8 cellular contexts compared by ENCODE assay signal in genomic region chr1:94819584-94819944, GRCh38. TPM values are rescaled to one million over a fixed set of nuclear protein-coding genes. Genes with fewer than 3 reads are reported as not detected.
DNase-seq lines count a peak whose midpoint lies in the region; TF ChIP-seq lines count a peak whose summit lies in the region.

No MANE protein-coding gene starts in this region.

- CTCF ChIA-PET in mammary epithelial cell (lab: Charles Lee; ENCODE audit: low non-redundant PET): interaction anchor here (0.6 kb wide), 1 partner anchor 290 kb away, joined by 3 read pairs; no protein-coding TSS in a partner anchor

- 35% methylated on average over 11 of the region's 13 CpGs for WGBS in mammary epithelial cell (ENCODE audit: low coverage, missing lambda C conversion rate)
- 51% methylated on average over 13 of the region's 13 CpGs for WGBS in liver
- 46% methylated on average over 13 of the region's 13 CpGs for WGBS in suprapubic skin

- TF ChIP-seq CTCF in mammary epithelial cell (conservative IDR thresholded peaks at IDR 0.05 in 1 of 2, IDR thresholded peaks at IDR 0.05 in 1 of 2; ENCODE audit: extremely low read depth in 1 of 2, insufficient read depth in 1 of 2, low read depth in 1 of 2, low read length in 2 of 2) (no peak), liver (IDR thresholded peaks at IDR 0.05; ENCODE audit: low read depth, low read length, missing input control) (no peak), suprapubic skin (IDR thresholded peaks at IDR 0.05) (no peak)

- peak overlapping the region; percentile 100 for H2AFZ ChIP-seq in mammary epithelial cell (ENCODE audit: low read depth, low read length)

- H3K79me2 ChIP-seq in mammary epithelial cell (ENCODE audit: insufficient read depth, low read length): no peaks in the 10 kb centered on the region

- H3K36me3 ChIP-seq in mammary epithelial cell (ENCODE audit: insufficient read depth, low read length): no peaks in the 10 kb centered on the region
- no peaks in the 10 kb centered on the region for H3K36me3 ChIP-seq in liver (ENCODE audit: control insufficient read depth in 4 of 4, insufficient read depth in 3 of 4, low read depth in 1 of 4, low read length in 3 of 4)
- H3K36me3 ChIP-seq in suprapubic skin: no peaks in the 10 kb centered on the region

- no peaks in the 10 kb centered on the region for H4K20me1 ChIP-seq in mammary epithelial cell (ENCODE audit: insufficient read depth, low read length)

- no TSS peak for BruUV-seq in mammary epithelial cell (replicated peaks; lab: Mats Ljungman, UMichigan)

- H3K4me2 ChIP-seq in mammary epithelial cell (ENCODE audit: insufficient read depth, low read depth, low read length): peak overlapping the region; percentile 100

- intact Hi-C loops in mammary epithelial cell (cut with micrococcal nuclease): no loop called here

- TF ChIP-seq POLR2A in suprapubic skin (IDR thresholded peaks at IDR 0.05): no peak

- TF ChIP-seq RAD21 in liver (IDR thresholded peaks at IDR 0.05): no peak

- no peak for TF ChIP-seq EP300 in suprapubic skin (IDR thresholded peaks at IDR 0.05)

- H3K9ac ChIP-seq in mammary epithelial cell (ENCODE audit: insufficient read depth, low read length) (peak overlapping the region; percentile 53), liver (ENCODE audit: low read depth in 1 of 2, low read length in 2 of 2) (peak overlapping the region; percentile 15 to 87)

- H3K4me1 ChIP-seq in mammary epithelial cell (ENCODE audit: insufficient read depth, low read length) (peaks cover 22% of the 10 kb centered on the region), liver (ENCODE audit: control insufficient read depth in 4 of 4, insufficient read depth in 4 of 4, low read length in 3 of 4) (peaks cover 0 to 22% (median 5%) of the 10 kb centered on the region in 4 donors), suprapubic skin (peaks cover 27% of the 10 kb centered on the region)

- dilution Hi-C loops in mammary epithelial cell (cut with HindIII; ENCODE audit: low sequenced_read_pairs): no loop called here

- in situ Hi-C loops in mammary epithelial cell (cut with MboI; ENCODE audit: low sequenced_read_pairs in 2 of 2): loop anchor here in 1 of 2 donors (25.0 kb wide), 1 partner anchor 782 kb away; no protein-coding TSS in a partner anchor

- DNase-seq in NCI-H345 (lab: John Stamatoyannopoulos, UW) (peak; percentile 34), NCI-H345 treated with DMSO at 0.1 percent for 48 hours (lab: John Stamatoyannopoulos, UW; ENCODE audit: unreplicated experiment) (no peak), mammary epithelial cell (no peak), suprapubic skin (ENCODE audit: low spot score in 2 of 2) (no peak), NCI-H1048 (lab: John Stamatoyannopoulos, UW) (no peak), amygdala (lab: John Stamatoyannopoulos, UW) (no peak)
- no peak for DNase-seq in stimulated activated CD4-positive, alpha-beta T cell treated with anti-CD3 and anti-CD28 coated beads, Interleukin-4, amount 100 ng/mL, for 4 hours

- H3K9me3 ChIP-seq in mammary epithelial cell (replicated peaks; ENCODE audit: insufficient read depth, low read length): no peaks in the 10 kb centered on the region
- no peaks in the 10 kb centered on the region for H3K9me3 ChIP-seq in liver (ENCODE audit: control insufficient read depth in 4 of 4, low read length in 3 of 4)
- no peaks in the 10 kb centered on the region for H3K9me3 ChIP-seq in suprapubic skin

- H3K4me3 ChIP-seq in mammary epithelial cell (replicated peaks in 1 of 3; ENCODE audit: insufficient read depth in 1 of 3, low read depth in 2 of 3, low read length in 3 of 3) (peak overlapping the region; percentile 87 to 95 (median 92)), liver (ENCODE audit: low read depth in 1 of 3, low read length in 3 of 3) (peak overlapping the region; percentile 78 to 86 (median 86)), suprapubic skin (peak overlapping the region; percentile 81)

- H3K27ac ChIP-seq in mammary epithelial cell (ENCODE audit: insufficient read depth, low read depth, low read length) (peak overlapping the region; percentile 39), liver (ENCODE audit: low read depth in 1 of 2, low read length in 2 of 2) (peak overlapping the region in 1 of 2 donors; percentile 13), suprapubic skin (no peak overlapping the region)

- H3K27me3 ChIP-seq in mammary epithelial cell (ENCODE audit: insufficient read depth, low read length) (no peaks in the 10 kb centered on the region), liver (ENCODE audit: control insufficient read depth in 4 of 4, insufficient read depth in 4 of 4, low read length in 3 of 4) (no peaks in the 10 kb centered on the region), suprapubic skin (no peaks in the 10 kb centered on the region)

TF ChIP-seq in liver, 16 proteins besides CTCF, POLR2A, EP300 and RAD21:
- TF ChIP-seq HNF4G (IDR thresholded peaks at IDR 0.05) (no peak), YY1 (IDR thresholded peaks at IDR 0.05) (no peak), REST (IDR thresholded peaks at IDR 0.05) (no peak), RXRA (IDR thresholded peaks at IDR 0.05) (no peak), FOXA1 (IDR thresholded peaks at IDR 0.05) (no peak), ZBTB33 (IDR thresholded peaks at IDR 0.05) (no peak), SP1 (IDR thresholded peaks at IDR 0.05) (no peak), MAX (IDR thresholded peaks at IDR 0.05) (no peak), FOXA2 (IDR thresholded peaks at IDR 0.05) (no peak), NR2F2 (IDR thresholded peaks at IDR 0.05) (no peak), JUND (IDR thresholded peaks at IDR 0.05) (no peak), GABPA (IDR thresholded peaks at IDR 0.05 in 1 of 2, conservative IDR thresholded peaks at IDR 0.05 in 1 of 2) (no peak), HNF4A (conservative IDR thresholded peaks at IDR 0.05) (no peak), EGR1 (IDR thresholded peaks at IDR 0.05; ENCODE audit: low read depth in 2 of 2) (no peak)

RNA-seq across cellular contexts. Expression of gene SLC44A3, which starts 0.6 kb away (rescaled TPM):
- total RNA-seq in mammary epithelial cell (1 to 10 TPM; 5.8 to 6.4 TPM), liver (1 to 10 TPM; 2.4 to 2.6 TPM), suprapubic skin (10 to 100 TPM in 2 of 4 donors, 1 to 10 TPM in 2; 7.6 to 15.5 (median 10.0) TPM)
- polyA plus RNA-seq in mammary epithelial cell (3.6 TPM), liver (1 to 10 TPM; 2.8 TPM)
- polyA minus RNA-seq in mammary epithelial cell: 6.0 TPM
